Comparison of ENCODE assay signal across 10 cellular contexts in the genomic region with DNA sequence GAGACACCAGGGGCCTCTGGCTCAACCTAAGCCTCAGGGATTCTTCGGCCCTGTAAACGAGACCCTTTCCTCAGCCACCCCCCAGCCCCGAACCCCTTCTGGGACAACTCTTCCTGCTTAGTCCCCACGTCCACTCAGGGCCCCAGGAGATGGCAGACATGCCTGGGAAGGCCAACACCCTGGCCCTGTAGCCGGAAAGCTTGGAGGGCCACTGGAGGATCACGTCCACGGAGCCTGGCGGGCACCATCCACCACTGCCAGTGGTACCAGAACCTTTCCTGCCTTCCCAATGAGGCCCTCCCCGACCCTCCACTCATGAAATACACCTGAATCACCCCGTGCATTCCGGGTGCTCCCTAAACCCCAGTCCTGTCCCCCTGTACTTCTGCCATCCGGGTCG. TPM values are rescaled to one million over a fixed set of nuclear protein-coding genes. Genes with fewer than 3 reads are reported as not detected.
DNase-seq lines count a peak whose midpoint lies in the region; ATAC-seq and TF ChIP-seq lines count a peak whose summit lies in the region.
"Had no signal": no experiment of that assay in that cellular context is flagged by ENCODE, and none has a peak within 500 bp of the region (broad histone marks: within the 10 kb centered on the region; RNA-seq: fewer than 3 reads in every experiment).

No MANE protein-coding gene starts in this region.

- peak overlapping the region; percentile 98 for H3K4me3 ChIP-seq in OCI-LY1 (ENCODE audit: low read depth, low read length, poor library complexity, severe bottlenecking)
- peak overlapping the region; percentile 87 for H3K4me3 ChIP-seq in psoas muscle

- H2AFZ ChIP-seq in OCI-LY1 (ENCODE audit: low read length), result no peak overlapping the region

- ATAC-seq in psoas muscle (no peak), HG02798 (IDR thresholded peaks at IDR 0.05; ENCODE audit: poor library complexity, unreplicated experiment) (no peak)

- H3K4me3 Mint-ChIP-seq in activated T-cell treated with anti-CD3 and anti-CD28 coated beads, Interleukin-2, amount 50 U/mL, for 24 hours, result peak overlapping the region; percentile 90
- peak overlapping the region; percentile 51 for H3K4me3 Mint-ChIP-seq in chondrocyte (ENCODE audit: unreplicated experiment)

- peaks cover 39% of the 10 kb centered on the region for H3K4me1 ChIP-seq in OCI-LY1 (ENCODE audit: insufficient read depth, low read length, severe bottlenecking)
- peaks cover 32% of the 10 kb centered on the region for H3K4me1 ChIP-seq in psoas muscle

- intact Hi-C loops in psoas muscle (cut with DNase I), result loop anchor here in 1 of 2 donors (2.0 kb wide), 1 partner anchor 24 kb away; the partner anchor contains the start of gene DVL1

- H3K27ac ChIP-seq in OCI-LY1 (ENCODE audit: low read depth, low read length, poor library complexity, severe bottlenecking), result no peak overlapping the region
- peak overlapping the region; percentile 30 for H3K27ac ChIP-seq in psoas muscle

- peak overlapping the region; percentile 85 for H3K4me2 ChIP-seq in OCI-LY1 (ENCODE audit: low read length)

- no peak for DNase-seq in activated T-cell treated with anti-CD3 and anti-CD28 coated beads, Interleukin-2, amount 50 U/mL, for 24 hours
- DNase-seq in activated T-cell treated with anti-CD3 and anti-CD28 coated beads for 4 hours, result no peak
- DNase-seq in chondrocyte (ENCODE audit: low spot score), result no peak
- DNase-seq in psoas muscle, result peak in 1 of 2 donors; percentile 38
- no peak for DNase-seq in DMS53 treated with DMSO at 0.1 percent for 48 hours (lab: John Stamatoyannopoulos, UW; ENCODE audit: unreplicated experiment)
- DNase-seq in activated effector memory CD4-positive, alpha-beta T cell treated with Interleukin-2 at 50 U/mL for 16 hours, result no peak
- DNase-seq: NCI-H2227 treated with DMSO at 0.1 percent for 48 hours had no signal

- H3K9me3 Mint-ChIP-seq in activated T-cell treated with anti-CD3 and anti-CD28 coated beads, Interleukin-2, amount 50 U/mL, for 24 hours, result no peaks in the 10 kb centered on the region
- H3K9me3 Mint-ChIP-seq in chondrocyte (ENCODE audit: low read depth), result no peaks in the 10 kb centered on the region

- peaks cover 33% of the 10 kb centered on the region for H3K36me3 Mint-ChIP-seq in activated T-cell treated with anti-CD3 and anti-CD28 coated beads, Interleukin-2, amount 50 U/mL, for 24 hours (ENCODE audit: low read depth)
- peaks cover 2% of the 10 kb centered on the region for H3K36me3 Mint-ChIP-seq in chondrocyte (ENCODE audit: low read depth)

- no peaks in the 10 kb centered on the region for H3F3A ChIP-seq in OCI-LY1 (ENCODE audit: insufficient read depth, low read length)

- H3K27me3 ChIP-seq in OCI-LY1 (ENCODE audit: insufficient read depth, low read length) (no peaks in the 10 kb centered on the region), psoas muscle (ENCODE audit: insufficient read depth in 3 of 3, low read length in 2 of 3) (no peaks in the 10 kb centered on the region)
- H3K27me3 ChIP-seq: upper lobe of left lung had no signal

- no peaks in the 10 kb centered on the region for H3K9me3 ChIP-seq in OCI-LY1 (ENCODE audit: low read length)
- H3K9me3 ChIP-seq in psoas muscle, result no peaks in the 10 kb centered on the region
- H3K9me3 ChIP-seq: upper lobe of left lung had no signal

- peaks cover 39% of the 10 kb centered on the region for H3K4me1 Mint-ChIP-seq in activated T-cell treated with anti-CD3 and anti-CD28 coated beads, Interleukin-2, amount 50 U/mL, for 24 hours (ENCODE audit: low read depth)
- peaks cover 26% of the 10 kb centered on the region for H3K4me1 Mint-ChIP-seq in chondrocyte (ENCODE audit: low read depth)

- H3K9ac ChIP-seq in OCI-LY1 (ENCODE audit: low read length), result peak overlapping the region; percentile 100; the same call in 1 of the 2 replicates

- WGBS in psoas muscle, 3 donors, result 78 to 83% (median 81%) methylated on average over 13 of the region's 13 CpGs

- H3K27me3 Mint-ChIP-seq in activated T-cell treated with anti-CD3 and anti-CD28 coated beads, Interleukin-2, amount 50 U/mL, for 24 hours, result no peaks in the 10 kb centered on the region
- H3K27me3 Mint-ChIP-seq in chondrocyte (ENCODE audit: low read depth), result no peaks in the 10 kb centered on the region

- H3K36me3 ChIP-seq in OCI-LY1 (ENCODE audit: insufficient read depth, low read length), result peaks cover 14% of the 10 kb centered on the region; the same call in 1 of the 2 replicates
- peaks cover 0 to 12% of the 10 kb centered on the region in 2 donors for H3K36me3 ChIP-seq in psoas muscle (ENCODE audit: insufficient read depth in 1 of 2, low read depth in 1 of 2)

- H3K9me2 ChIP-seq in OCI-LY1 (ENCODE audit: low read depth, low read length), result no peaks in the 10 kb centered on the region

- TF ChIP-seq CTCF in OCI-LY1 (IDR thresholded peaks at IDR 0.05; ENCODE audit: low read length) (no peak), chondrocyte (IDR thresholded peaks at IDR 0.05) (no peak), psoas muscle (IDR thresholded peaks at IDR 0.05) (no peak)

- H3K27ac Mint-ChIP-seq in activated T-cell treated with anti-CD3 and anti-CD28 coated beads, Interleukin-2, amount 50 U/mL, for 24 hours, result peak overlapping the region; percentile 96
- no peak overlapping the region for H3K27ac Mint-ChIP-seq in chondrocyte (ENCODE audit: unreplicated experiment)

- H3K79me2 ChIP-seq in OCI-LY1 (ENCODE audit: insufficient read depth, low read length), result peaks cover 10% of the 10 kb centered on the region; the same call in 1 of the 2 replicates

- no peaks in the 10 kb centered on the region for H4K20me1 ChIP-seq in OCI-LY1 (ENCODE audit: insufficient read depth, low read length)

RNA-seq across cellular contexts. Expression of gene AURKAIP1, which starts 2.0 kb away (rescaled TPM):
- total RNA-seq in chondrocyte, result 86.8 to 128 TPM (median 89.0 TPM) in 3 replicates
- total RNA-seq in psoas muscle, result 100 to 1,000 TPM; 180 to 194 (median 183) TPM
- polyA plus RNA-seq in psoas muscle, result 100 to 1,000 TPM; 306 to 534 (median 341) TPM

RNA-seq across cellular contexts. Expression of gene MXRA8, which starts 14.7 kb away (rescaled TPM):
- total RNA-seq in chondrocyte, result 154 to 238 TPM (median 158 TPM) in 3 replicates
- total RNA-seq in psoas muscle, result 10 to 100 TPM in 3 of 4 donors, 1 to 10 TPM in 1; 7.2 to 24.3 (median 13.5) TPM
- polyA plus RNA-seq in psoas muscle, result 10 to 100 TPM in 2 of 3 donors, 1 to 10 TPM in 1; 9.8 to 16.9 (median 10.1) TPM

RNA-seq across cellular contexts. Expression of gene DVL1, which starts 23.8 kb away (rescaled TPM):
- total RNA-seq in chondrocyte (59.6 to 66.5 TPM (median 59.9 TPM) in 3 replicates), psoas muscle (100 to 1,000 TPM; 162 to 215 (median 210) TPM)
- polyA plus RNA-seq in psoas muscle, result 100 to 1,000 TPM; 183 to 209 (median 206) TPM

RNA-seq across cellular contexts. Expression of gene CCNL2, which starts 26.1 kb away (rescaled TPM):
- total RNA-seq in chondrocyte (153 to 176 TPM (median 161 TPM) in 3 replicates), psoas muscle (10 to 100 TPM; 40.2 to 71.8 (median 46.1) TPM)
- 10 to 100 TPM; 50.1 to 59.3 (median 54.7) TPM for polyA plus RNA-seq in psoas muscle

RNA-seq across cellular contexts. Expression of gene MRPL20, which starts 34.0 kb away (rescaled TPM):
- 69.2 to 95.3 TPM (median 75.7 TPM) in 3 replicates for total RNA-seq in chondrocyte
- 100 to 1,000 TPM; 114 to 159 (median 143) TPM for total RNA-seq in psoas muscle
- 100 to 1,000 TPM; 211 to 308 (median 255) TPM for polyA plus RNA-seq in psoas muscle
